In genomic region chr2:110755494-110756078, GRCh38 we compare ENCODE assay signal across 8 cellular contexts. TPM values are rescaled to one million over a fixed set of nuclear protein-coding genes. Genes with fewer than 3 reads are reported as not detected.
DNase-seq lines count a peak whose midpoint lies in the region; ATAC-seq and TF ChIP-seq lines count a peak whose summit lies in the region.

No MANE protein-coding gene starts in this region.

- no peaks in the 10 kb centered on the region for H3K4me1 ChIP-seq in fibroblast of lung (ENCODE audit: control insufficient read depth, extremely low read depth, insufficient read depth, low read length)
- no peaks in the 10 kb centered on the region for H3K4me1 ChIP-seq in thyroid gland

- no peak for TF ChIP-seq POLR2A in thyroid gland (IDR thresholded peaks at IDR 0.05)

- no peaks in the 10 kb centered on the region for H3K79me2 ChIP-seq in fibroblast of lung (ENCODE audit: control insufficient read depth, insufficient read depth, low read length)

- no peaks in the 10 kb centered on the region for H4K20me1 ChIP-seq in fibroblast of lung (ENCODE audit: control insufficient read depth, extremely low read depth, insufficient read depth, low read length)

- DNase-seq in SIG-M5 treated with dmso at 0.1 percent for 504 hours (lab: John Stamatoyannopoulos, UW; ENCODE audit: unreplicated experiment) (peak; percentile 35), SIG-M5 (lab: John Stamatoyannopoulos, UW) (no peak), OCI-M1 (lab: John Stamatoyannopoulos, UW) (peak; percentile 61), fibroblast of lung (ENCODE audit: low read depth in 2 of 2) (peak; percentile 7 to 32), thyroid gland (no peak), MG63 (no peak), activated gamma-delta T cell (lab: John Stamatoyannopoulos, UW) (no peak)

- no peak overlapping the region for H3K9ac ChIP-seq in fibroblast of lung (ENCODE audit: insufficient read depth, low read length)

- H2AFZ ChIP-seq in fibroblast of lung (ENCODE audit: low read length): no peak overlapping the region

- no peaks in the 10 kb centered on the region for H3K27me3 ChIP-seq in fibroblast of lung (ENCODE audit: control insufficient read depth, insufficient read depth, low read length)
- H3K27me3 ChIP-seq in thyroid gland: no peaks in the 10 kb centered on the region
- H3K27me3 ChIP-seq in MG63: no peaks in the 10 kb centered on the region

- no peaks in the 10 kb centered on the region for H3K36me3 ChIP-seq in fibroblast of lung (ENCODE audit: control insufficient read depth, insufficient read depth, low read length)
- H3K36me3 ChIP-seq in thyroid gland: no peaks in the 10 kb centered on the region
- no peaks in the 10 kb centered on the region for H3K36me3 ChIP-seq in MG63

- no peak overlapping the region for H3K4me3 ChIP-seq in fibroblast of lung (replicated peaks in 1 of 4; ENCODE audit: control extremely low read depth in 1 of 4, insufficient read depth in 1 of 4, low read depth in 3 of 4, low read length in 4 of 4)
- no peak overlapping the region for H3K4me3 ChIP-seq in thyroid gland (replicated peaks in 1 of 3)
- no peak overlapping the region for H3K4me3 ChIP-seq in MG63

- H3K4me2 ChIP-seq in fibroblast of lung (ENCODE audit: extremely low read depth, insufficient read depth, low read length): no peak overlapping the region

- WGBS in thyroid gland, 2 donors: 43 to 44% methylated on average over 4 of the region's 4 CpGs

- H3K9me3 ChIP-seq in fibroblast of lung (ENCODE audit: control insufficient read depth, insufficient read depth, low read depth, low read length): no peaks in the 10 kb centered on the region
- no peaks in the 10 kb centered on the region for H3K9me3 ChIP-seq in thyroid gland
- peaks cover 9% of the 10 kb centered on the region for H3K9me3 ChIP-seq in MG63

- H3K27ac ChIP-seq in fibroblast of lung (ENCODE audit: insufficient read depth, low read length): no peak overlapping the region
- H3K27ac ChIP-seq in thyroid gland: no peak overlapping the region

- intact Hi-C loops in thyroid gland (cut with DNase I): no loop called here

- no peak for ATAC-seq in HG02623 (IDR thresholded peaks at IDR 0.05; ENCODE audit: unreplicated experiment)

- TF ChIP-seq CTCF in fibroblast of lung (conservative IDR thresholded peaks at IDR 0.05 in 1 of 2, IDR thresholded peaks at IDR 0.05 in 1 of 2; ENCODE audit: low read depth in 1 of 2, low read length in 2 of 2): peak in 1 of 2 donors; percentile 45
- peak in 5 of 6 experiments; percentile 28 to 66 (median 48) for TF ChIP-seq CTCF in thyroid gland (IDR thresholded peaks at IDR 0.05)

RNA-seq across cellular contexts. Expression of gene ACOXL, which starts 23.2 kb away (rescaled TPM):
- total RNA-seq in fibroblast of lung: not detected in 2 replicates
- not detected in 2 replicates for polyA plus RNA-seq in fibroblast of lung
- not detected in 2 replicates for polyA plus RNA-seq in fibroblast of lung (2012)
- not detected in 2 replicates for polyA minus RNA-seq in fibroblast of lung (ENCODE audit: low replicate concordance)
- 10 to 100 TPM in 1 of 4 donors, 1 to 10 TPM in 3; 1.2 to 10.6 (median 2.1) TPM for total RNA-seq in thyroid gland
- not detected in 2 replicates for total RNA-seq in MG63 (2014; rRNA removed; shearing (Covaris generic); ENCODE audit: low replicate concordance)

Comparison
In these comparisons a context has a peak if more than half of its experiments do, and no peak if none do; other contexts are left out.
1. DNase-seq: peak in SIG-M5 treated with dmso at 0.1 percent for 504 hours (single experiment), OCI-M1 (single experiment) and fibroblast of lung (2 of 2); none in SIG-M5 (single experiment), thyroid gland (0 of 2), MG63 (single experiment) and activated gamma-delta T cell (single experiment).